Comparison of ENCODE assay signal across 10 cellular contexts in genomic region chr17:61397086-61397842, GRCh38. TPM values are rescaled to one million over a fixed set of nuclear protein-coding genes. Genes with fewer than 3 reads are reported as not detected.
DNase-seq lines count a peak whose midpoint lies in the region; ATAC-seq, FAIRE-seq and TF ChIP-seq lines count a peak whose summit lies in the region.
"Had no signal": no experiment of that assay in that cellular context is flagged by ENCODE, and none has a peak within 500 bp of the region (broad histone marks: within the 10 kb centered on the region; RNA-seq: fewer than 3 reads in every experiment).

No MANE protein-coding gene starts in this region.

- 13% methylated on average over 8 of the region's 67 CpGs for WGBS in right lobe of liver (ENCODE audit: insufficient coverage, low coverage, low lambda C conversion rate, missing lambda C conversion rate)

- H3K36me3 ChIP-seq in right lobe of liver = no peaks in the 10 kb centered on the region
- no peaks in the 10 kb centered on the region for H3K36me3 ChIP-seq in thoracic aorta

- no peak for ATAC-seq in right lobe of liver
- ATAC-seq in thoracic aorta (ENCODE audit: insufficient number of reproducible peaks, low FRiP score, low read depth) = no peak
- no peak for ATAC-seq in GM18520 (IDR thresholded peaks at IDR 0.05; ENCODE audit: unreplicated experiment)

- H3K4me1 ChIP-seq in right lobe of liver = peaks cover 0 to 26% (median 2%) of the 10 kb centered on the region in 4 donors
- peaks cover 9 to 51% of the 10 kb centered on the region in 2 donors for H3K4me1 ChIP-seq in thoracic aorta (ENCODE audit: control insufficient read depth in 1 of 2, low read depth in 2 of 2)

- H3K9me3 ChIP-seq in right lobe of liver = no peaks in the 10 kb centered on the region
- no peaks in the 10 kb centered on the region for H3K9me3 ChIP-seq in thoracic aorta

- H3K4me3 ChIP-seq in right lobe of liver (peak overlapping the region; percentile 14 to 24 (median 23)), thoracic aorta (peak overlapping the region; percentile 87)

- H3K27ac ChIP-seq in cingulate gyrus (ENCODE audit: low read depth, low read length) = peak overlapping the region; percentile 60
- peak overlapping the region in 2 of 3 donors; percentile 22 to 33 for H3K27ac ChIP-seq in right lobe of liver
- peak overlapping the region; percentile 44 to 91 for H3K27ac ChIP-seq in thoracic aorta
- H3K27ac ChIP-seq: 22Rv1 had no signal

- TF ChIP-seq CTCF in right lobe of liver (IDR thresholded peaks at IDR 0.05) (no peak), thoracic aorta (IDR thresholded peaks at IDR 0.05) (no peak)

- intact Hi-C loops in right lobe of liver (cut with DNase I) = loop anchor here in 1 of 2 donors (10.0 kb wide), 1 partner anchor 402 kb away; no protein-coding TSS in a partner anchor

- no peak for FAIRE-seq in RCC 7860 (lab: Jason Lieb, UNC)
- FAIRE-seq: frontal cortex had no signal

- DNase-seq in DMS 273 (lab: John Stamatoyannopoulos, UW; ENCODE audit: unreplicated experiment) = peak; percentile 61
- DNase-seq in DMS 273 treated with DMSO at 0.1 percent for 48 hours (lab: John Stamatoyannopoulos, UW) = no peak
- no peak for DNase-seq in right lobe of liver
- no peak for DNase-seq in thoracic aorta (ENCODE audit: low spot score)
- DNase-seq in NOMO-1 treated with DMSO at 0.1 percent for 48 hours (lab: John Stamatoyannopoulos, UW; ENCODE audit: unreplicated experiment) = no peak
- DNase-seq in RCC 7860 (ENCODE audit: low spot score) = no peak

- peaks cover 0 to 58% of the 10 kb centered on the region in 2 donors for H3K27me3 ChIP-seq in right lobe of liver
- no peaks in the 10 kb centered on the region for H3K27me3 ChIP-seq in thoracic aorta (replicated peaks; ENCODE audit: insufficient read depth)

- TF ChIP-seq POLR2A in right lobe of liver (IDR thresholded peaks at IDR 0.05) = no peak

RNA-seq across cellular contexts. Expression of gene TBX2, which starts 2.4 kb away (rescaled TPM):
- 1 to 10 TPM; 1.9 to 4.4 (median 2.7) TPM for total RNA-seq in right lobe of liver
- 10 to 100 TPM; 35.2 to 49.5 TPM for total RNA-seq in thoracic aorta

RNA-seq across cellular contexts. Expression of gene TBX4, which starts 55.0 kb away (rescaled TPM):
- not detected for total RNA-seq in right lobe of liver
- total RNA-seq in thoracic aorta = not detected
- total RNA-seq: frontal cortex had no signal

Comparison
In these comparisons a context has a peak if more than half of its experiments do, and no peak if none do; other contexts are left out.
1. RNA of gene TBX2, which starts 2.4 kb away (total RNA-seq): 35.2 to 49.5 TPM in thoracic aorta; 1.9 to 4.4 TPM in right lobe of liver; every median in the first group is over 4 times any median in the second.
2. Peak in every context shown above with its lines, with median percentiles within 50 percentile points of each other: H3K27ac ChIP-seq.